13 cellular contexts compared by ENCODE assay signal in genomic region chr1:76158126-76158525, GRCh38.
"Had no signal": no experiment of that assay in that cellular context is flagged by ENCODE, and none has a peak within 500 bp of the region (broad histone marks: within the 10 kb centered on the region; RNA-seq: fewer than 3 reads in every experiment).

No MANE protein-coding gene starts in this region.

- DNase-seq: activated CD4-positive, alpha-beta T cell treated with anti-CD3 and anti-CD28 coated beads for 4 hours; activated CD8-positive, alpha-beta T cell treated with anti-CD3 and anti-CD28 coated beads for 36 hours; activated effector memory CD4-positive, alpha-beta T cell treated with anti-CD3 and anti-CD28 coated beads, Interleukin-2, amount 50 U/mL, for 16 hours; activated T-cell treated with anti-CD3 and anti-CD28 coated beads, Interleukin-2, amount 50 U/mL, for 4 hours; amniotic stem cell; effector CD8-positive, alpha-beta T cell; foreskin fibroblast; glutamatergic neuron; hypothalamus; psoas muscle; right lobe of liver; stimulated activated naive CD8-positive, alpha-beta T cell treated with anti-CD3 and anti-CD28 coated beads, Interleukin-15, amount 100 ng/mL, for 72 hours; upper lobe of left lung had no signal

- H3K9me3 ChIP-seq: psoas muscle, right lobe of liver, upper lobe of left lung had no signal

- H3K4me3 ChIP-seq: psoas muscle, right lobe of liver, upper lobe of left lung had no signal

- H3K4me1 ChIP-seq: right lobe of liver had no signal

- H3K27me3 ChIP-seq: right lobe of liver, upper lobe of left lung had no signal

- H3K36me3 ChIP-seq: right lobe of liver, upper lobe of left lung had no signal

- ATAC-seq: activated CD8-positive, alpha-beta T cell treated with anti-CD3 and anti-CD28 coated beads for 36 hours; activated T-cell treated with anti-CD3 and anti-CD28 coated beads, Interleukin-2, amount 50 U/mL, for 4 hours; psoas muscle; right lobe of liver; stimulated activated naive CD8-positive, alpha-beta T cell treated with anti-CD3 and anti-CD28 coated beads, Interleukin-15, amount 100 ng/mL, for 72 hours had no signal

- H3K27ac ChIP-seq: psoas muscle, right lobe of liver, upper lobe of left lung had no signal
